34 cellular contexts compared by ENCODE assay signal in the genomic region with DNA sequence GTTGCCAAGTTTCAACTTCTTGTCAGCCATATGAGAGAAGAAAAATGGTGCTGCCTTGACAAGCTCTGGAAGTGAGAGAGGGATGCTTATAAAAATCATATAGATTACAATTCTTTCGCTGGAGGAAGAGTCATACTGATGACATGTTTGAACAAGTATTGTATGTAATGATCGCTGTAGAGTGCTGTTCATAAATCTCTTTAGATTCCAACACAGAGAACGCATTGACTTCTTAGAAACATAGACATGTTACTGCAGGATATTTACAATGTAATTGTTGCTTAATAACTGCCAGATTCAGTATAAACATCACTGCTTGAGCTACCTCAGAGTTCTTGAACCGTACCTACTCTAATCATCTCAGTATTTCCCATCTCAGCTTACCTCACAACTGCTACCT.
"Had no signal": no experiment of that assay in that cellular context is flagged by ENCODE, and none has a peak within 500 bp of the region (broad histone marks: within the 10 kb centered on the region; RNA-seq: fewer than 3 reads in every experiment).

No MANE protein-coding gene starts in this region.

- H3K27ac ChIP-seq: brain microvascular endothelial cell, cardiac muscle cell, colonic mucosa, heart left ventricle had no signal

- H3K4me3 Mint-ChIP-seq: activated CD4-positive, alpha-beta memory T cell treated with anti-CD3 and anti-CD28 coated beads for 36 hours; activated CD4-positive, alpha-beta T cell treated with anti-CD3 and anti-CD28 coated beads for 36 hours; activated CD4-positive, alpha-beta T cell treated with anti-CD3 and anti-CD28 coated beads, Interleukin-2, amount 10 ng/mL, durations not matched to agents 24 days and 14 days; activated naive CD8-positive, alpha-beta T cell; activated T-cell treated with anti-CD3 and anti-CD28 coated beads, Interleukin-2, amount 50 U/mL, for 24 hours; activated T-cell treated with anti-CD3 and anti-CD28 coated beads, Interleukin-2, amount 50 U/mL, for 72 hours; T-helper 17 cell; T-helper 2 cell treated with Interferon-gamma antibody and Interleukin-4, amounts not matched to agents 5 μg/mL and 100 μg/mL, for 36 hours had no signal

- H3K4me1 Mint-ChIP-seq: activated CD4-positive, alpha-beta T cell treated with anti-CD3 and anti-CD28 coated beads for 36 hours; activated CD4-positive, alpha-beta T cell treated with anti-CD3 and anti-CD28 coated beads, Interleukin-2, amount 10 ng/mL, durations not matched to agents 24 days and 14 days; T-helper 17 cell had no signal

- H3K27ac Mint-ChIP-seq: activated CD4-positive, alpha-beta memory T cell treated with anti-CD3 and anti-CD28 coated beads for 36 hours; activated CD4-positive, alpha-beta T cell treated with anti-CD3 and anti-CD28 coated beads for 36 hours; activated CD4-positive, alpha-beta T cell treated with anti-CD3 and anti-CD28 coated beads, Interleukin-2, amount 10 ng/mL, durations not matched to agents 24 days and 14 days; activated naive CD8-positive, alpha-beta T cell; activated T-cell treated with anti-CD3 and anti-CD28 coated beads, Interleukin-2, amount 50 U/mL, for 24 hours; activated T-cell treated with anti-CD3 and anti-CD28 coated beads, Interleukin-2, amount 50 U/mL, for 72 hours; T-helper 17 cell; T-helper 2 cell treated with Interferon-gamma antibody and Interleukin-4, amounts not matched to agents 5 μg/mL and 100 μg/mL, for 36 hours had no signal

- H3K4me1 ChIP-seq: colonic mucosa, heart left ventricle had no signal

- H3K4me3 ChIP-seq: cardiac muscle cell, colonic mucosa, esophagus squamous epithelium, heart left ventricle had no signal

- H3K36me3 ChIP-seq: brain microvascular endothelial cell, cardiac muscle cell, colonic mucosa, esophagus squamous epithelium, heart left ventricle had no signal

- FAIRE-seq: astrocyte, endometrium, endothelial cell of umbilical vein, frontal cortex had no signal

- H3K27me3 ChIP-seq: brain microvascular endothelial cell, cardiac muscle cell, colonic mucosa, esophagus squamous epithelium, heart left ventricle had no signal

- ATAC-seq: activated CD4-positive, alpha-beta T cell treated with anti-CD3 and anti-CD28 coated beads for 36 hours; activated T-cell treated with anti-CD3 and anti-CD28 coated beads, Interleukin-2, amount 50 U/mL, for 72 hours; heart left ventricle; T-helper 17 cell had no signal

- H3K9me3 ChIP-seq: colonic mucosa, esophagus squamous epithelium had no signal

- H3K36me3 Mint-ChIP-seq: activated CD4-positive, alpha-beta memory T cell treated with anti-CD3 and anti-CD28 coated beads for 36 hours; activated naive CD8-positive, alpha-beta T cell had no signal

- H3K27me3 Mint-ChIP-seq: activated CD4-positive, alpha-beta memory T cell treated with anti-CD3 and anti-CD28 coated beads for 36 hours; activated CD4-positive, alpha-beta T cell treated with anti-CD3 and anti-CD28 coated beads for 36 hours; activated CD4-positive, alpha-beta T cell treated with anti-CD3 and anti-CD28 coated beads, Interleukin-2, amount 10 ng/mL, durations not matched to agents 24 days and 14 days; activated naive CD8-positive, alpha-beta T cell; activated T-cell treated with anti-CD3 and anti-CD28 coated beads, Interleukin-2, amount 50 U/mL, for 24 hours; T-helper 17 cell had no signal

- DNase-seq: activated CD4-positive, alpha-beta memory T cell treated with anti-CD3 and anti-CD28 coated beads for 36 hours; activated CD4-positive, alpha-beta T cell treated with anti-CD3 and anti-CD28 coated beads for 36 hours; activated CD4-positive, alpha-beta T cell treated with anti-CD3 and anti-CD28 coated beads, Interleukin-2, amount 10 ng/mL, durations not matched to agents 24 days and 14 days; activated CD4-positive, CD25-positive, alpha-beta regulatory T cell; activated CD4-positive, CD25-positive, alpha-beta regulatory T cell treated with anti-CD3 and anti-CD28 coated beads, Interleukin-2, amount 50 U/mL, for 72 hours; activated CD8-positive, alpha-beta memory T cell treated with anti-CD3 and anti-CD28 coated beads, Interleukin-2, amount 50 U/mL, for 48 hours; activated gamma-delta T cell; activated naive CD4-positive, alpha-beta T cell treated with anti-CD3 and anti-CD28 coated beads, Interleukin-2, amount 50 U/mL, for 16 hours; activated naive CD4-positive, alpha-beta T cell treated with Interleukin-2 at 50 U/mL for 16 hours; activated T-cell treated with anti-CD3 and anti-CD28 coated beads for 4 hours; activated T-cell treated with anti-CD3 and anti-CD28 coated beads, Interleukin-2, amount 50 U/mL, for 24 hours; activated T-cell treated with anti-CD3 and anti-CD28 coated beads, Interleukin-2, amount 50 U/mL, for 72 hours; amniotic stem cell; anterior cingulate cortex; brain microvascular endothelial cell; central memory CD4-positive, alpha-beta T cell; cerebellar nuclear complex; colonic mucosa; effector CD8-positive, alpha-beta T cell; erythroblast; esophagus squamous epithelium; glutamatergic neuron; heart left ventricle; hypothalamus; T-helper 1 cell; T-helper 17 cell; T1000 had no signal
